ENCODE assay signal across 8 cellular contexts in the genomic region with DNA sequence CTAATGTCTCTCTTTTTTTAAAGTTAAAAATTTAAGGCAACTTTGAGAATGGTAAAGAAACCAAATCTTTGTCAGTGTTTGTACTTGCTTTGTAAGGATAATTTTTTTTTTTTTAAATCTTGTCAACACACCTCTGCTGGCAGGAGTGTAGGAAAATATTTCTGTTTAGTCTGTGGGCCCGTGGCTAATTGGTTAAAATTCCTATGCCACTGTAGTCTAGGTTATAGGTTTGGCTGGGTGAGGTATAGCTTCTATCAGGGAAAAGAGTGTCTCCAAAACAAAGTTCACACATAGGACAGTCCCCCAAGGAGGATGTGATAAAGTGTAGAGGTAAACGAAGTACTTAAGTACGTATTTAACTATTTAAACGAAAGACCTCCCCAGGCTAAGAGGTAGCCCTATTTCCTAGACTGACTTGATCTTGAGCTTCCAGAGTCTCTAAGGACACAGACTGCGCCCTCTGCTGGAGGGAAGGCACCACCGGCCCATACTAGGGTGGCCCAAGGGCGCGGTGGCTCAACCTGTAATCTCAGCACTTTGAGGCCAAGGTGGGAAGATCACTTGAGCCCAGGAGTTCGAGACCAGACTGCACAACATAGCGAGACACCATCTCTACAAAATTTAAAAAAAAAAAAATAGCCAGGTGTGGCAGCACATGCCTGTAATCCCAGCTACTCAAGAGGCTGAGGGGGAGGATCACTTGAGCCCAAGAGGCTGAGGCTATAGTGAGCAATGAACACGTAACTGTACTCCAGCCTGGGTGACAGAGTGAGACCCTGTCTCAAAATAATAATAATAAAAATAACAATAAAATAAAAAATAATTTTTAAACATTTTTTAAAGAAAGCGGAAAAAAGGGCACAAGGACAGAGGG. TPM values are rescaled to one million over a fixed set of nuclear protein-coding genes. Genes with fewer than 3 reads are reported as not detected.
DNase-seq lines count a peak whose midpoint lies in the region; ATAC-seq and TF ChIP-seq lines count a peak whose summit lies in the region.

No MANE protein-coding gene starts in this region.

- H3K36me3 Mint-ChIP-seq in IgD-negative memory B cell (peaks cover 4% of the 10 kb centered on the region), neural crest cell (ENCODE audit: low read depth) (no peaks in the 10 kb centered on the region)

- H3K9me3 Mint-ChIP-seq in IgD-negative memory B cell: peaks cover 0 to 1% (median 0%) of the 10 kb centered on the region in 3 donors
- no peaks in the 10 kb centered on the region for H3K9me3 Mint-ChIP-seq in neural crest cell
- H3K9me3 Mint-ChIP-seq in stimulated activated naive CD8-positive, alpha-beta T cell treated with anti-CD3 and anti-CD28 coated beads, Interleukin-15, amount 100 ng/mL, for 72 hours: no peaks in the 10 kb centered on the region

- TF ChIP-seq CTCF in GM10266 (IDR thresholded peaks at IDR 0.05; ENCODE audit: control insufficient read depth, insufficient read depth, low read depth, missing control alignments) (peak; percentile 88), neural crest cell (conservative IDR thresholded peaks at IDR 0.05) (peak; percentile 91)

- H3K4me1 Mint-ChIP-seq in IgD-negative memory B cell (peaks cover 10 to 23% (median 17%) of the 10 kb centered on the region in 3 donors), neural crest cell (peaks cover 39% of the 10 kb centered on the region)
- H3K4me1 Mint-ChIP-seq in stimulated activated naive CD8-positive, alpha-beta T cell treated with anti-CD3 and anti-CD28 coated beads, Interleukin-15, amount 100 ng/mL, for 72 hours: peaks cover 14% of the 10 kb centered on the region

- H3K27me3 Mint-ChIP-seq in IgD-negative memory B cell (no peaks in the 10 kb centered on the region), neural crest cell (ENCODE audit: low read depth) (no peaks in the 10 kb centered on the region)
- peaks cover 31% of the 10 kb centered on the region for H3K27me3 Mint-ChIP-seq in stimulated activated naive CD8-positive, alpha-beta T cell treated with anti-CD3 and anti-CD28 coated beads, Interleukin-15, amount 100 ng/mL, for 72 hours

- DNase-seq in GM10266 (ENCODE audit: extremely low spot score): peak; percentile 86
- DNase-seq in RKO (ENCODE audit: low spot score): peak; percentile 79
- DNase-seq in activated T-cell treated with anti-CD3 and anti-CD28 coated beads, Interleukin-2, amount 50 U/mL, for 48 hours: peak; percentile 88 to 90
- DNase-seq in fibroblast of gingiva (ENCODE audit: low read depth): peak; percentile 68
- peak; percentile 82 for DNase-seq in neural crest cell (ENCODE audit: low read depth, low spot score)
- DNase-seq in stimulated activated naive CD8-positive, alpha-beta T cell treated with anti-CD3 and anti-CD28 coated beads, Interleukin-15, amount 100 ng/mL, for 72 hours: peak; percentile 71 to 77

- peak overlapping the region in 2 of 4 donors; percentile 43 to 73 for H3K4me3 Mint-ChIP-seq in IgD-negative memory B cell
- peak overlapping the region; percentile 85 for H3K4me3 Mint-ChIP-seq in neural crest cell
- no peak overlapping the region for H3K4me3 Mint-ChIP-seq in stimulated activated naive CD8-positive, alpha-beta T cell treated with anti-CD3 and anti-CD28 coated beads, Interleukin-15, amount 100 ng/mL, for 72 hours

- ATAC-seq in stimulated activated naive CD8-positive, alpha-beta T cell treated with anti-CD3 and anti-CD28 coated beads, Interleukin-15, amount 100 ng/mL, for 72 hours: peak; percentile 78
- ATAC-seq in HG03095 (IDR thresholded peaks at IDR 0.05; ENCODE audit: unreplicated experiment): no peak

- peak overlapping the region; percentile 80 to 98 (median 90) for H3K27ac Mint-ChIP-seq in IgD-negative memory B cell
- no peak overlapping the region for H3K27ac Mint-ChIP-seq in neural crest cell (ENCODE audit: unreplicated experiment)
- H3K27ac Mint-ChIP-seq in stimulated activated naive CD8-positive, alpha-beta T cell treated with anti-CD3 and anti-CD28 coated beads, Interleukin-15, amount 100 ng/mL, for 72 hours: peak overlapping the region in 1 of 2 donors; percentile 61

RNA-seq across cellular contexts. Expression of gene TEX44, which starts 8.9 kb away (rescaled TPM):
- not detected for polyA plus RNA-seq in IgD-negative memory B cell
- not detected in 2 replicates for total RNA-seq in neural crest cell
